19 cellular contexts compared by ENCODE assay signal in the genomic region with DNA sequence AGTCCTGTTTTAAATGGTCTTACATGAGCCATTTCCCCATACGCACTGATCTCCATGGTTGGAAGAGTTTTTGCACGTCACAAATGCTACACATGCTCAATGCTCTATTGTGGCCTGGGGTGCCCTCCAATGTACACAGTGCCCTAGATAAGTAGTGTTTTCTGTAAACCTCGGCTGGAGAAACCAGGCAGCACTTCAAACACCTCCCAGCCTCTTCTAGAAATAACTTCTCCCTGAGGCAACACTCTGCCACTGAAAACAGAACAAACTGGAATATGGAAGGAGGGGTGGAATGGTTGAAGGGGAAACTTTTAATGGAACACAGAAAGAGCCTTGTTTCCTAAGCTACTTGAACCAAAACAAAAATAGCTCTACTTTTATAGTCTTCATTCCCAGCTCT.
DNase-seq lines count a peak whose midpoint lies in the region; ATAC-seq, FAIRE-seq and TF ChIP-seq lines count a peak whose summit lies in the region.
"Had no signal": no experiment of that assay in that cellular context is flagged by ENCODE, and none has a peak within 500 bp of the region (broad histone marks: within the 10 kb centered on the region; RNA-seq: fewer than 3 reads in every experiment).

No MANE protein-coding gene starts in this region.

- H3K9me3 Mint-ChIP-seq in progenitor cell of endocrine pancreas (ENCODE audit: low read depth) = peaks cover 4% of the 10 kb centered on the region
- H3K9me3 Mint-ChIP-seq: CD8-positive, alpha-beta T cell; naive B cell had no signal

- peaks cover 26% of the 10 kb centered on the region for H3K4me1 Mint-ChIP-seq in progenitor cell of endocrine pancreas (ENCODE audit: low read depth)
- H3K4me1 Mint-ChIP-seq: naive B cell had no signal

- peaks cover 43% of the 10 kb centered on the region for H3K36me3 Mint-ChIP-seq in progenitor cell of endocrine pancreas (ENCODE audit: insufficient read depth)
- H3K36me3 Mint-ChIP-seq: CD8-positive, alpha-beta T cell had no signal

- H3K27ac ChIP-seq in body of pancreas (peak overlapping the region; percentile 5 to 56 (median 44)), kidney (ENCODE audit: low read depth in 2 of 2, low read length in 2 of 2) (peak overlapping the region; percentile 54 to 78)
- H3K27ac ChIP-seq: transverse colon had no signal

- no peak for FAIRE-seq in kidney (lab: Jason Lieb, UNC)
- FAIRE-seq: G401.6, GM12892 had no signal

- intact Hi-C loops in body of pancreas (cut with DNase I) = no loop called here
- intact Hi-C loops in kidney (cut with DNase I) = no loop called here

- H3K9ac ChIP-seq in kidney (ENCODE audit: low read length in 2 of 2) = no peak overlapping the region

- no peaks in the 10 kb centered on the region for H3K27me3 Mint-ChIP-seq in progenitor cell of endocrine pancreas
- H3K27me3 Mint-ChIP-seq: naive B cell had no signal

- WGBS in body of pancreas, 2 donors = 29 to 38% methylated on average over 3 of the region's 3 CpGs

- peaks cover 0 to 8% of the 10 kb centered on the region in 2 donors for H3K36me3 ChIP-seq in body of pancreas (replicated peaks in 1 of 2; ENCODE audit: insufficient read depth in 1 of 2, low read depth in 2 of 2)
- peaks cover 9 to 20% of the 10 kb centered on the region in 2 donors for H3K36me3 ChIP-seq in kidney (ENCODE audit: control insufficient read depth in 1 of 2, insufficient read depth in 2 of 2, low read length in 2 of 2)

- no peak for TF ChIP-seq POLR2A in body of pancreas (IDR thresholded peaks at IDR 0.05)

- ATAC-seq in body of pancreas = peak; percentile 94
- ATAC-seq in HG02973 (IDR thresholded peaks at IDR 0.05; ENCODE audit: unreplicated experiment) = no peak
- ATAC-seq: activated CD4-positive, CD25-positive, alpha-beta regulatory T cell treated with anti-CD3 and anti-CD28 coated beads, Interleukin-2, amount 50 U/mL, for 24 hours; CD8-positive, alpha-beta T cell; sciatic nerve had no signal

- H3K4me3 ChIP-seq in body of pancreas = no peak overlapping the region
- no peak overlapping the region for H3K4me3 ChIP-seq in kidney (ENCODE audit: low read length in 2 of 2)
- H3K4me3 ChIP-seq: transverse colon had no signal

- DNase-seq in ELF-1 (ENCODE audit: low read depth, low spot score) = peak; percentile 69
- peak; percentile 58 to 79 (median 68) for DNase-seq in body of pancreas
- no peak for DNase-seq in kidney
- DNase-seq in progenitor cell of endocrine pancreas (ENCODE audit: low spot score, unreplicated experiment) = no peak
- DNase-seq in NCI-H187 treated with DMSO at 0.1 percent for 48 hours (lab: John Stamatoyannopoulos, UW) = no peak
- DNase-seq in NCI-H2227 treated with DMSO at 0.1 percent for 48 hours (lab: John Stamatoyannopoulos, UW) = no peak
- DNase-seq in NCI-H2081 treated with DMSO at 0.1 percent for 48 hours (lab: John Stamatoyannopoulos, UW) = no peak
- DNase-seq: activated effector memory CD4-positive, alpha-beta T cell treated with anti-CD3 and anti-CD28 coated beads, Interleukin-2, amount 50 U/mL, for 16 hours; CD8-positive, alpha-beta T cell; kidney glomerular epithelial cell; naive B cell; SHP77 treated with DMSO at 0.1 percent for 48 hours; T-helper 2 cell; transverse colon had no signal

- no peak overlapping the region for H3K4me3 Mint-ChIP-seq in progenitor cell of endocrine pancreas (ENCODE audit: low read depth)
- H3K4me3 Mint-ChIP-seq: CD8-positive, alpha-beta T cell; naive B cell had no signal

- H3K27me3 ChIP-seq in body of pancreas = no peaks in the 10 kb centered on the region
- H3K27me3 ChIP-seq: transverse colon had no signal

- TF ChIP-seq CTCF in body of pancreas (IDR thresholded peaks at IDR 0.05) (no peak), kidney (IDR thresholded peaks at IDR 0.05; ENCODE audit: borderline replicate concordance, extremely low read depth, insufficient read depth) (no peak), progenitor cell of endocrine pancreas (IDR thresholded peaks at IDR 0.05; ENCODE audit: unreplicated experiment) (no peak)

- no peaks in the 10 kb centered on the region for H3K9me3 ChIP-seq in body of pancreas
- no peaks in the 10 kb centered on the region for H3K9me3 ChIP-seq in kidney (ENCODE audit: control insufficient read depth in 1 of 2, low read length in 2 of 2)
- H3K9me3 ChIP-seq: transverse colon had no signal

- H3K4me1 ChIP-seq in body of pancreas (peaks cover 31% of the 10 kb centered on the region), kidney (ENCODE audit: control insufficient read depth in 1 of 2, insufficient read depth in 1 of 2, low read depth in 1 of 2, low read length in 2 of 2) (peaks cover 7 to 17% of the 10 kb centered on the region in 2 donors)
- H3K4me1 ChIP-seq: transverse colon had no signal

- peak overlapping the region; percentile 73 for H3K27ac Mint-ChIP-seq in progenitor cell of endocrine pancreas
- H3K27ac Mint-ChIP-seq: CD8-positive, alpha-beta T cell had no signal

Comparison
In these comparisons a context has a peak if more than half of its experiments do, and no peak if none do; other contexts are left out.
1. DNase-seq: peak in ELF-1 (single experiment) and body of pancreas (4 of 4); none in kidney (single experiment), progenitor cell of endocrine pancreas (single experiment), NCI-H187 treated with DMSO at 0.1 percent for 48 hours (single experiment), NCI-H2227 treated with DMSO at 0.1 percent for 48 hours (single experiment) and NCI-H2081 treated with DMSO at 0.1 percent for 48 hours (single experiment).